Comparison of ENCODE assay signal across 15 cellular contexts in genomic region chr10:8336629-8337331, GRCh38.
A peak's percentile ranks its signal among the peaks of the same experiment; 100 is the strongest.
DNase-seq lines count a peak whose midpoint lies in the region; ATAC-seq and TF ChIP-seq lines count a peak whose summit lies in the region.
"Had no signal": no experiment of that assay in that cellular context is flagged by ENCODE, and none has a peak within 500 bp of the region (broad histone marks: within the 10 kb centered on the region; RNA-seq: fewer than 3 reads in every experiment).

No MANE protein-coding gene starts in this region.

- POLR2A ChIA-PET in activated CD4-positive, alpha-beta memory T cell treated with anti-CD3 and anti-CD28 coated beads for 36 hours (lab: Charles Lee): no interaction called here

- no peaks in the 10 kb centered on the region for H3K36me3 ChIP-seq in lung (ENCODE audit: control insufficient read depth in 2 of 2, insufficient read depth in 2 of 2, low read length in 2 of 2)
- H3K36me3 ChIP-seq: SJSA1 had no signal

- H3K27me3 Mint-ChIP-seq in stimulated activated naive CD8-positive, alpha-beta T cell treated with anti-CD3 and anti-CD28 coated beads, Interleukin-15, Interleukin-2, amounts not matched to agents 100 ng/mL and 50 ng/mL, for 24 hours: no peaks in the 10 kb centered on the region
- H3K27me3 Mint-ChIP-seq in stimulated activated naive CD8-positive, alpha-beta T cell treated with anti-CD3 and anti-CD28 coated beads, Interleukin-15, amount 100 ng/mL, for 72 hours: no peaks in the 10 kb centered on the region
- no peaks in the 10 kb centered on the region for H3K27me3 Mint-ChIP-seq in activated CD4-positive, alpha-beta memory T cell treated with anti-CD3 and anti-CD28 coated beads for 36 hours

- H3K27me3 ChIP-seq in lung (ENCODE audit: control insufficient read depth, insufficient read depth): peaks cover 5% of the 10 kb centered on the region

- WGBS in lung, 2 donors: 63 to 81% methylated on average over 19 of the region's 19 CpGs

- peak overlapping the region; percentile 3 for H3K27ac Mint-ChIP-seq in stimulated activated naive CD8-positive, alpha-beta T cell treated with anti-CD3 and anti-CD28 coated beads, Interleukin-15, Interleukin-2, amounts not matched to agents 100 ng/mL and 50 ng/mL, for 24 hours
- no peak overlapping the region for H3K27ac Mint-ChIP-seq in stimulated activated naive CD8-positive, alpha-beta T cell treated with anti-CD3 and anti-CD28 coated beads, Interleukin-15, amount 100 ng/mL, for 72 hours
- H3K27ac Mint-ChIP-seq in activated CD4-positive, alpha-beta memory T cell treated with anti-CD3 and anti-CD28 coated beads for 36 hours: no peak overlapping the region

- DNase-seq in stimulated activated naive CD8-positive, alpha-beta T cell treated with anti-CD3 and anti-CD28 coated beads, Interleukin-15, amount 100 ng/mL, for 72 hours: no peak
- peak; percentile 33 for DNase-seq in activated CD4-positive, alpha-beta memory T cell treated with anti-CD3 and anti-CD28 coated beads for 36 hours
- DNase-seq in lung (ENCODE audit: low spot score) (peak; percentile 45), NCI-H128 (lab: John Stamatoyannopoulos, UW; ENCODE audit: unreplicated experiment) (no peak)
- DNase-seq: CD8-positive, alpha-beta memory T cell; H7; NCI-H1436 treated with DMSO at 0.1 percent for 48 hours; NCI-H2107; NCI-H226; NCI-H69; PC-3 had no signal

- H3K36me3 Mint-ChIP-seq in stimulated activated naive CD8-positive, alpha-beta T cell treated with anti-CD3 and anti-CD28 coated beads, Interleukin-15, Interleukin-2, amounts not matched to agents 100 ng/mL and 50 ng/mL, for 24 hours (ENCODE audit: low read depth): no peaks in the 10 kb centered on the region
- H3K36me3 Mint-ChIP-seq in activated CD4-positive, alpha-beta memory T cell treated with anti-CD3 and anti-CD28 coated beads for 36 hours: peaks cover 2% of the 10 kb centered on the region

- intact Hi-C loops in activated CD4-positive, alpha-beta memory T cell treated with anti-CD3 and anti-CD28 coated beads for 36 hours (cut with micrococcal nuclease): loop anchor here (10.0 kb wide), 2 partner anchors 238 to 748 kb away; no protein-coding TSS in a partner anchor

- peaks cover 0 to 2% of the 10 kb centered on the region in 2 donors for H3K9me3 ChIP-seq in lung (ENCODE audit: control insufficient read depth in 2 of 2, insufficient read depth in 1 of 2, low read length in 1 of 2)
- H3K9me3 ChIP-seq: SJSA1 had no signal

- CTCF ChIA-PET in activated CD4-positive, alpha-beta memory T cell treated with anti-CD3 and anti-CD28 coated beads for 36 hours (lab: Charles Lee): no interaction called here

- no peak overlapping the region for H3K4me3 Mint-ChIP-seq in stimulated activated naive CD8-positive, alpha-beta T cell treated with anti-CD3 and anti-CD28 coated beads, Interleukin-15, Interleukin-2, amounts not matched to agents 100 ng/mL and 50 ng/mL, for 24 hours
- H3K4me3 Mint-ChIP-seq in stimulated activated naive CD8-positive, alpha-beta T cell treated with anti-CD3 and anti-CD28 coated beads, Interleukin-15, amount 100 ng/mL, for 72 hours: no peak overlapping the region
- H3K4me3 Mint-ChIP-seq in activated CD4-positive, alpha-beta memory T cell treated with anti-CD3 and anti-CD28 coated beads for 36 hours: no peak overlapping the region

- ATAC-seq in stimulated activated naive CD8-positive, alpha-beta T cell treated with anti-CD3 and anti-CD28 coated beads, Interleukin-15, amount 100 ng/mL, for 72 hours: no peak
- peak; percentile 59 for ATAC-seq in lung (ENCODE audit: insufficient read depth, low FRiP score)
- no peak for ATAC-seq in HG02798 (IDR thresholded peaks at IDR 0.05; ENCODE audit: poor library complexity, unreplicated experiment)
- no peak for ATAC-seq in GM18498 (IDR thresholded peaks at IDR 0.05; ENCODE audit: unreplicated experiment)
- ATAC-seq: PC-3 had no signal

- H3K9me3 Mint-ChIP-seq in stimulated activated naive CD8-positive, alpha-beta T cell treated with anti-CD3 and anti-CD28 coated beads, Interleukin-15, Interleukin-2, amounts not matched to agents 100 ng/mL and 50 ng/mL, for 24 hours: peaks cover 10% of the 10 kb centered on the region
- peaks cover 6 to 14% of the 10 kb centered on the region in 2 donors for H3K9me3 Mint-ChIP-seq in stimulated activated naive CD8-positive, alpha-beta T cell treated with anti-CD3 and anti-CD28 coated beads, Interleukin-15, amount 100 ng/mL, for 72 hours
- H3K9me3 Mint-ChIP-seq in activated CD4-positive, alpha-beta memory T cell treated with anti-CD3 and anti-CD28 coated beads for 36 hours: no peaks in the 10 kb centered on the region

- peaks cover 0 to 3% of the 10 kb centered on the region in 2 donors for H3K4me1 ChIP-seq in lung (ENCODE audit: control insufficient read depth in 2 of 2, insufficient read depth in 2 of 2, low read length in 2 of 2)

- H3K27ac ChIP-seq in lung (ENCODE audit: low read depth in 1 of 2, low read length in 1 of 2): no peak overlapping the region
- H3K27ac ChIP-seq: SJSA1 had no signal

- H3K4me3 ChIP-seq in lung: no peak overlapping the region
- H3K4me3 ChIP-seq: SJSA1 had no signal

- H3K4me1 Mint-ChIP-seq in stimulated activated naive CD8-positive, alpha-beta T cell treated with anti-CD3 and anti-CD28 coated beads, Interleukin-15, Interleukin-2, amounts not matched to agents 100 ng/mL and 50 ng/mL, for 24 hours (ENCODE audit: low read depth): peaks cover 17% of the 10 kb centered on the region
- peaks cover 13% of the 10 kb centered on the region for H3K4me1 Mint-ChIP-seq in stimulated activated naive CD8-positive, alpha-beta T cell treated with anti-CD3 and anti-CD28 coated beads, Interleukin-15, amount 100 ng/mL, for 72 hours
- peaks cover 49% of the 10 kb centered on the region for H3K4me1 Mint-ChIP-seq in activated CD4-positive, alpha-beta memory T cell treated with anti-CD3 and anti-CD28 coated beads for 36 hours (ENCODE audit: low read depth)

- no peak for TF ChIP-seq CTCF in lung (IDR thresholded peaks at IDR 0.05; ENCODE audit: control extremely low read depth, extremely low read depth)

Comparison
In these comparisons a context has a peak if more than half of its experiments do, and no peak if none do; other contexts are left out.
1. DNase-seq: peak in activated CD4-positive, alpha-beta memory T cell treated with anti-CD3 and anti-CD28 coated beads for 36 hours (single experiment) and lung (single experiment); none in stimulated activated naive CD8-positive, alpha-beta T cell treated with anti-CD3 and anti-CD28 coated beads, Interleukin-15, amount 100 ng/mL, for 72 hours (0 of 2) and NCI-H128 (single experiment).